In the genomic region with DNA sequence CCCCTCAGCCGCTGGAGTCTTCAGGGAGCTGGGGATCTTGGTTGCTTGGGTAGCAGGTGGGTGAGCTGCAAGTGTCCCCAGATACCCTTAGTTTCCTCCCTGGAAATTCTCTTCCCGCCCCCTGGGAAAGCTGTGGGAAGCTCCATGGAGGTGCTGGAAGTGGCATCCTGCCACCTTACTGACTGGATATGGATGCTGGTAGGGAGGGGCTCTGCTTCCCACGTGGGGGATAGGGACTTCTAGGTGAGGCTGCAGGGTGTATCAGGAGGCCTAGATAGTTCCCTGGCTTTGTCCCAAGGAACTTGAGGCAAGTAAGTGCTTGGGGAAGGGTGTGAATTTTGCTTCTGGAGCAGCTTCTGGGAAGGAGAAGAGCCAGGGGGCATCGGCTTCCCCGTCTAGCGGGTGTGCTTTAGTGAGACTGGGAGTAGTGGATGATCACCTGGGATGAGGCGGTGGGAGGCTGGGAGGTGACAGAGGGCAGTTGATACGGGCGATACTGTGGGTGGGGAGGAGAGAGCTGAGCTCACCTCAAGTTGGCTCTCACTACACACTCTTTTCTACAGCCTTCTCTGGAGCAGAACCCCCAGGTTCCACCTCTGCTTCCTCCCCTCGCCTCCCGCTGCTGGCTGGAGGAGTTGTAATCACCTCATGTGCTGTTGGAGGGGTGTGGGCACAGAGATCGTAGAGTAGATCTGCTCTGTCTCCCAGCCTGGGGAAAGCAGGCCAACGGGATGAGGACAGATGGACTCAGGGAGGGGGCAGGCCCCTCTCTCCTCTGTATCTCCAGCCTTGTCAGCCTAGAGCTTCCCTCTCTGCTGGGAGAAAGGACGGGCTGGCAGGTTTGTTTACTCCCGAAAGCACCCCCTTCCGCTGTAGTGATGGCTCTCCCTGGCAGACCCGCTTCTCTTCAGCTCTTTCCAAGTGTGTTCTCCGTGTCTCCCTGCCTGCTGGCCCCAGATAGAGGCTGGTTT, we compare ENCODE assay signal across 9 cellular contexts. TPM values are rescaled to one million over a fixed set of nuclear protein-coding genes. Genes with fewer than 3 reads are reported as not detected.
DNase-seq lines count a peak whose midpoint lies in the region; ATAC-seq and TF ChIP-seq lines count a peak whose summit lies in the region.
"Had no signal": no experiment of that assay in that cellular context is flagged by ENCODE, and none has a peak within 500 bp of the region (broad histone marks: within the 10 kb centered on the region; RNA-seq: fewer than 3 reads in every experiment).

No MANE protein-coding gene starts in this region.

- H3K27ac Mint-ChIP-seq in brain = peak overlapping the region; percentile 90 to 99 (median 93)
- H3K27ac Mint-ChIP-seq in Calu3 (ENCODE audit: unreplicated experiment) = no peak overlapping the region

- DNase-seq in AG04450 (ENCODE audit: low read depth, low spot score) (no peak), DMS 273 treated with DMSO at 0.1 percent for 48 hours (lab: John Stamatoyannopoulos, UW) (peak; percentile 77), midbrain (lab: John Stamatoyannopoulos, UW) (peak; percentile 51), SW 1271 (lab: John Stamatoyannopoulos, UW) (no peak), Calu3 (no peak)
- no peak for DNase-seq in stimulated activated CD4-positive, alpha-beta T cell treated with anti-CD3 and anti-CD28 coated beads, Interleukin-2, amount 100 ng/mL, for 24 hours

- ATAC-seq in HG02678 (IDR thresholded peaks at IDR 0.05; ENCODE audit: unreplicated experiment) = no peak
- ATAC-seq: right lobe of liver had no signal

- H3K4me3 Mint-ChIP-seq in brain = peak overlapping the region; percentile 89 to 97 (median 94)
- H3K4me3 Mint-ChIP-seq in Calu3 (ENCODE audit: low read depth, unreplicated experiment) = no peak overlapping the region

- TF ChIP-seq CTCF in AG04450 (IDR thresholded peaks at IDR 0.05; ENCODE audit: low read depth, low read length) = no peak
- no peak for TF ChIP-seq CTCF in brain (conservative IDR thresholded peaks at IDR 0.05)
- no peak for TF ChIP-seq CTCF in Calu3 (IDR thresholded peaks at IDR 0.05; ENCODE audit: unreplicated experiment)

- intact Hi-C loops in Calu3 (cut with micrococcal nuclease; ENCODE audit: unreplicated experiment) = no loop called here

- H3K4me3 ChIP-seq in AG04450 (ENCODE audit: low read depth, low read length) = peak overlapping the region; percentile 78
- H3K4me3 ChIP-seq: right lobe of liver had no signal

- no TSS peak for BruUV-seq in Calu3 (replicated peaks; lab: Mats Ljungman, UMichigan)

- POLR2A ChIA-PET in AG04450 (lab: Yijun Ruan, JAX) = interaction anchor here (1.6 kb wide), 1 partner anchor 28 kb away, joined by 9 read pairs; no protein-coding TSS in a partner anchor

- no peaks in the 10 kb centered on the region for H3K9me3 Mint-ChIP-seq in brain
- H3K9me3 Mint-ChIP-seq in Calu3 (ENCODE audit: low read depth, unreplicated experiment) = no peaks in the 10 kb centered on the region

- CTCF ChIA-PET in AG04450 (lab: Charles Lee) = interaction anchor here (0.9 kb wide), 1 partner anchor 116 kb away, joined by 3 read pairs; no protein-coding TSS in a partner anchor
- CTCF ChIA-PET in Calu3 (lab: Charles Lee) = no interaction called here

- peak overlapping the region; percentile 73 for H3K27ac ChIP-seq in AG04450 (ENCODE audit: low read depth, low read length)
- H3K27ac ChIP-seq: right lobe of liver had no signal

- no peaks in the 10 kb centered on the region for H3K27me3 ChIP-seq in AG04450 (ENCODE audit: control insufficient read depth, insufficient read depth, low read length)
- H3K27me3 ChIP-seq: right lobe of liver had no signal

- peaks cover 94% of the 10 kb centered on the region for H3K4me1 Mint-ChIP-seq in brain
- H3K4me1 Mint-ChIP-seq in Calu3 (ENCODE audit: low read depth, unreplicated experiment) = peaks cover 43% of the 10 kb centered on the region

- peaks cover 7% of the 10 kb centered on the region for H3K36me3 Mint-ChIP-seq in brain
- H3K36me3 Mint-ChIP-seq in Calu3 (ENCODE audit: insufficient read depth, unreplicated experiment) = peaks cover 20% of the 10 kb centered on the region

- H3K9me3 ChIP-seq in AG04450 (ENCODE audit: control insufficient read depth, insufficient read depth, low read length) = no peaks in the 10 kb centered on the region
- H3K9me3 ChIP-seq: right lobe of liver had no signal

- peaks cover 11% of the 10 kb centered on the region for H3K27me3 Mint-ChIP-seq in brain
- no peaks in the 10 kb centered on the region for H3K27me3 Mint-ChIP-seq in Calu3 (ENCODE audit: unreplicated experiment)

RNA-seq across cellular contexts. Expression of a gene that starts 19.8 kb away (rescaled TPM):
- polyA plus RNA-seq in AG04450 (2011; rRNA removed) (3.1 and 3.2 TPM in 2 replicates), brain (ENCODE audit: insufficient read depth, low read depth, low replicate concordance) (9.4 TPM)
- 6.3 TPM in 2 replicates for polyA minus RNA-seq in AG04450 (2011; rRNA and poly(A)+ RNA removed)
- 23.3 and 24.4 TPM in 2 replicates for total RNA-seq in Calu3 (2022)

Comparison
In these comparisons a context has a peak if more than half of its experiments do, and no peak if none do; other contexts are left out.
1. DNase-seq: peak in DMS 273 treated with DMSO at 0.1 percent for 48 hours (single experiment) and midbrain (single experiment); none in AG04450 (single experiment), SW 1271 (0 of 2), stimulated activated CD4-positive, alpha-beta T cell treated with anti-CD3 and anti-CD28 coated beads, Interleukin-2, amount 100 ng/mL, for 24 hours (0 of 2) and Calu3 (single experiment).